In the genomic region with DNA sequence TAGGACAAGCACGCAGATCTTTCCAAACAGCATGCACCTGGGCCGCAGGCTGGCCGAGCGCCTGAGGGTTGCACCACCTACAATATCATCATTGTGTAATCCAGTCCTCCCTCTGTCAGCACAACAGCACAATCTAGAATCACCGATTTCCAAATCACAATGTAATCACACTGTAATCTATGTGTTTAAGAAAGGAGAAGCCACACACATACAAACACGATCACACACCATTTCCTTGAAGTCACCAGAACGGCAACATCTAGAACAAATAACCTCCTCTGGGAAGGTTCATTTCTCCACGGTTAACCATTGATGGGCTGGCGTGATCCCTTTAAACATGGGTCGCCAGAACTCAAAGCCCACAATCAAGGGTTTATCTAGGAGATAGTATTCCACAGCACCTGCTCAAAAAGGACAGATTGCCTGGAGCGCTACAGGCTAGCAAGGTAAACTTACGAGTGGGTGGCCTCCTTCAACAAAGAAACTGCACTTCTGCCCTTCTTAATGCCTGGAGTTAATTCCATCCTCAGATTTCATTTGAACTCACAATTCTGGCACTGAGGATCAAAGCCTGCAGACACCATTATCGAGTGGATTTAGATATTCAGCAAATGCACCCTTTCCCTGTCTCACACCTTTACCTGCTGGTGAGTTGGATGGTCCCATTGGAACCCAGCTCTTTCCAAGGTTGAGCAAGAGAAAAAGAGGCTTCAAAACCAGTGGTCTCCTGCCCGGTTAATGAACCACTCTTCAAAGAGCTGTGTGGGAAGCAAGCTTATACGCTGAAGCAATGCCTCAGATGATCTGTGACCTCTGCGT, we compare ENCODE assay signal across 17 cellular contexts.
A peak's percentile ranks its signal among the peaks of the same experiment; 100 is the strongest.
DNase-seq lines count a peak whose midpoint lies in the region; ATAC-seq, FAIRE-seq and TF ChIP-seq lines count a peak whose summit lies in the region.
"Had no signal": no experiment of that assay in that cellular context is flagged by ENCODE, and none has a peak within 500 bp of the region (broad histone marks: within the 10 kb centered on the region; RNA-seq: fewer than 3 reads in every experiment).

No MANE protein-coding gene starts in this region.

- TF ChIP-seq EP300 in HepG2 (IDR thresholded peaks at IDR 0.05; ENCODE audit: low read depth in 2 of 2, low read length in 2 of 2) (peak; percentile 85 to 98), HepG2 (CRISPR knock-in tag; IDR thresholded peaks at IDR 0.05; ENCODE audit: borderline replicate concordance) (peak; percentile 96)

- WGBS in HepG2 (ENCODE audit: low lambda C conversion rate): 1% methylated on average over 16 of the region's 16 CpGs
- WGBS in thyroid gland, 2 donors: 74 to 77% methylated on average over 16 of the region's 16 CpGs

- H3K9ac ChIP-seq in HepG2 (ENCODE audit: insufficient read depth, low read depth, low read length): peak overlapping the region; percentile 83

- in situ Hi-C loops in HepG2 (cut with HindIII; ENCODE audit: extremely low pct_ligation_motif_present, low pct_unique_long_range_greater_than_20kb): loop anchor here (5.0 kb wide), 1 partner anchor 34 kb away; no protein-coding TSS in a partner anchor

- peak; percentile 48 for TF ChIP-seq RAD21 in HepG2 (CRISPR knock-in tag; IDR thresholded peaks at IDR 0.05)

- intact Hi-C loops in HepG2 (cut with micrococcal nuclease; ENCODE audit: unreplicated experiment): loop anchor here (1.0 kb wide), 6 partner anchors 23 to 173 kb away; no protein-coding TSS in a partner anchor
- intact Hi-C loops in thyroid gland (cut with DNase I): no loop called here

- H3K9me3 ChIP-seq in HepG2 (ENCODE audit: low read length) (no peaks in the 10 kb centered on the region), thyroid gland (no peaks in the 10 kb centered on the region)

- H3K79me2 ChIP-seq in HepG2 (ENCODE audit: insufficient read depth, low read length): peaks cover 44% of the 10 kb centered on the region

- H3K27ac ChIP-seq in HepG2 (ENCODE audit: extremely low read length, insufficient read depth, low read length) (peak overlapping the region; percentile 96), thyroid gland (peak overlapping the region in 2 of 3 donors; percentile 58 to 74)

- H4K20me1 ChIP-seq in HepG2 (ENCODE audit: insufficient read depth, low read length): no peaks in the 10 kb centered on the region

- H3K4me1 ChIP-seq in HepG2 (ENCODE audit: insufficient read depth, low read length) (peaks cover 97% of the 10 kb centered on the region), thyroid gland (peaks cover 34 to 48% of the 10 kb centered on the region in 2 donors)

- CTCF ChIA-PET in HepG2 (lab: Yijun Ruan, JAX; ENCODE audit: low intra/inter-chr PET ratio, low total read pairs): interaction anchor here (1.1 kb wide), 1 partner anchor 86 kb away, joined by 3 read pairs; no protein-coding TSS in a partner anchor

- H3K36me3 ChIP-seq in HepG2 (replicated peaks in 1 of 2; ENCODE audit: control insufficient read depth in 1 of 2, insufficient read depth in 2 of 2, low read length in 2 of 2) (peaks cover 2 to 4% of the 10 kb centered on the region in 2 experiments; a peak in 2 of 5 replicates), thyroid gland (no peaks in the 10 kb centered on the region)

- BruUV-seq in HepG2 (replicated peaks; lab: Mats Ljungman, UMichigan): TSS peak; percentile 75

- DNase-seq in HuH-7.5 (ENCODE audit: low spot score) (peak; percentile 54), amniotic epithelial cell (ENCODE audit: low read depth) (peak; percentile 29), HepG2 (ENCODE audit: low spot score) (peak; percentile 99), thyroid gland (no peak), NCI-H446 (lab: John Stamatoyannopoulos, UW) (no peak), RPMI8226 (no peak)
- DNase-seq: CD4-positive, alpha-beta memory T cell; GF-D8; HFFc6; IMR-90; Kasumi-1; NCI-H1436 treated with DMSO at 0.1 percent for 48 hours; NCI-H226; NCI-H69; NK-92 treated with Interleukin-12 subunit alpha and Interleukin-12 subunit beta, amount 100 ng/mL, for 24 hours; PC-3 had no signal

- H3K4me2 ChIP-seq in HepG2 (ENCODE audit: low read depth, low read length): peak overlapping the region; percentile 94

- POLR2A ChIA-PET in HepG2 (lab: Yijun Ruan, JAX): interaction anchor here (0.7 to 10.5 kb wide), 27 partner anchors 12 to 327 kb away, joined by 3 to 431 read pairs (median 7); partner anchors contain the start of gene FOXQ1

- H3K27me3 ChIP-seq in HepG2 (ENCODE audit: control insufficient read depth in 1 of 2, insufficient read depth in 2 of 2, low read length in 2 of 2) (no peaks in the 10 kb centered on the region; a peak in 1 of 5 replicates), thyroid gland (no peaks in the 10 kb centered on the region)

- TF ChIP-seq POLR2A in HepG2 (IDR thresholded peaks at IDR 0.05; ENCODE audit: insufficient read depth in 1 of 2, low read depth in 2 of 2, low read length in 2 of 2): peak; percentile 51 to 66; a peak in 3 of 4 replicates
- no peak for TF ChIP-seq POLR2A in thyroid gland (IDR thresholded peaks at IDR 0.05)

- TF ChIP-seq CTCF in HepG2 (CRISPR knock-in tag; IDR thresholded peaks at IDR 0.05) (0 out of 2 replicates have a peak, but pooled peaks have one; percentile 3), thyroid gland (IDR thresholded peaks at IDR 0.05) (no peak)

- ATAC-seq in HepG2 (peak; percentile 89), GM21423 (IDR thresholded peaks at IDR 0.05; ENCODE audit: unreplicated experiment) (no peak)
- ATAC-seq: PC-3 had no signal

- peak; percentile 95 for FAIRE-seq in HepG2 (lab: Jason Lieb, UNC)

- H3K4me3 ChIP-seq in HepG2 (replicated peaks in 1 of 3; ENCODE audit: insufficient read depth in 1 of 3, low read depth in 2 of 3, low read length in 3 of 3) (peak overlapping the region; percentile 54 to 68 (median 59)), thyroid gland (replicated peaks in 1 of 3) (no peak overlapping the region)

- H2AFZ ChIP-seq in HepG2 (ENCODE audit: low read length): peak overlapping the region; percentile 19

TF ChIP-seq in HepG2, 621 proteins besides CTCF, POLR2A, EP300 and RAD21 (continues in another document):
- TF ChIP-seq MED13 (CRISPR knock-in tag; IDR thresholded peaks at IDR 0.05) (peak; percentile 96), ZNF280B (CRISPR knock-in tag; IDR thresholded peaks at IDR 0.05; ENCODE audit: borderline replicate concordance) (no peak; the same call in 1 of the 2 replicates), ZNF33A (CRISPR knock-in tag; IDR thresholded peaks at IDR 0.05; ENCODE audit: borderline replicate concordance) (no peak), MLLT10 (CRISPR knock-in tag; IDR thresholded peaks at IDR 0.05) (0 out of 2 replicates have a peak, but pooled peaks have one; percentile 32), JUNB (CRISPR knock-in tag; IDR thresholded peaks at IDR 0.05; ENCODE audit: borderline replicate concordance) (no peak; the same call in 1 of the 2 replicates), PBX3 (CRISPR knock-in tag; IDR thresholded peaks at IDR 0.05; ENCODE audit: borderline replicate concordance) (no peak), MLXIP (CRISPR knock-in tag; IDR thresholded peaks at IDR 0.05; ENCODE audit: borderline replicate concordance) (no peak), ZNF598 (CRISPR knock-in tag; IDR thresholded peaks at IDR 0.05; ENCODE audit: borderline replicate concordance) (0 out of 2 replicates have a peak, but pooled peaks have one; percentile 39), KDM5B (CRISPR knock-in tag; IDR thresholded peaks at IDR 0.05; ENCODE audit: borderline replicate concordance) (peak; percentile 68; the same call in 1 of the 2 replicates), ZIK1 (CRISPR knock-in tag; IDR thresholded peaks at IDR 0.05; ENCODE audit: borderline replicate concordance, low read depth) (no peak; the same call in 1 of the 2 replicates)

Comparison
In these comparisons a context has a peak if more than half of its experiments do, and no peak if none do; other contexts are left out.
1. DNase-seq: peak in HuH-7.5 (single experiment), amniotic epithelial cell (single experiment) and HepG2 (single experiment); none in thyroid gland (0 of 2), NCI-H446 (0 of 2) and RPMI8226 (single experiment).
2. H3K4me3 ChIP-seq: peak in HepG2 (3 of 3); none in thyroid gland (0 of 3).
3. POLR2A ChIP-seq: peak in HepG2 (2 of 2); none in thyroid gland (0 of 2).